Comparison of ENCODE assay signal across 9 cellular contexts in genomic region chr19:39363909-39364457, GRCh38. TPM values are rescaled to one million over a fixed set of nuclear protein-coding genes. Genes with fewer than 3 reads are reported as not detected.
DNase-seq lines count a peak whose midpoint lies in the region; ATAC-seq and TF ChIP-seq lines count a peak whose summit lies in the region.
"Had no signal": no experiment of that assay in that cellular context is flagged by ENCODE, and none has a peak within 500 bp of the region (broad histone marks: within the 10 kb centered on the region; RNA-seq: fewer than 3 reads in every experiment).

No MANE protein-coding gene starts in this region.

- H3K27ac ChIP-seq in sigmoid colon: peak overlapping the region; percentile 54 to 77 (median 66)
- peak overlapping the region in 2 of 5 donors; percentile 73 for H3K27ac ChIP-seq in adrenal gland
- H3K27ac ChIP-seq in lower lobe of right lung: no peak overlapping the region

- DNase-seq in EL (peak; percentile 62), head of caudate nucleus (peak; percentile 31 to 95 (median 82)), sigmoid colon (peak; percentile 86), adrenal gland (no peak), lower lobe of right lung (no peak)
- DNase-seq in stimulated activated naive CD4-positive, alpha-beta T cell (lab: John Stamatoyannopoulos, UW): no peak

- peaks cover 2 to 91% (median 22%) of the 10 kb centered on the region in 4 donors for H3K36me3 ChIP-seq in sigmoid colon
- H3K36me3 ChIP-seq in adrenal gland (replicated peaks in 1 of 2): peaks cover 0 to 33% of the 10 kb centered on the region in 2 donors
- H3K36me3 ChIP-seq in lower lobe of right lung: peaks cover 92% of the 10 kb centered on the region

- H3K4me1 Mint-ChIP-seq in activated T-helper 17 cell treated with anti-CD3 and anti-CD28 coated beads, Interleukin-2, amount 50 U/mL, for 72 hours: peaks cover 4% of the 10 kb centered on the region

- TF ChIP-seq CTCF in sigmoid colon (IDR thresholded peaks at IDR 0.05): no peak
- no peak for TF ChIP-seq CTCF in adrenal gland (IDR thresholded peaks at IDR 0.05)
- TF ChIP-seq CTCF in lower lobe of right lung (IDR thresholded peaks at IDR 0.05): no peak

- no peaks in the 10 kb centered on the region for H3K9me3 Mint-ChIP-seq in activated T-helper 17 cell treated with anti-CD3 and anti-CD28 coated beads, Interleukin-2, amount 50 U/mL, for 72 hours

- TF ChIP-seq EP300 in sigmoid colon (IDR thresholded peaks at IDR 0.05): peak in 1 of 4 donors; percentile 3

- H3K27ac Mint-ChIP-seq in activated T-helper 17 cell treated with anti-CD3 and anti-CD28 coated beads, Interleukin-2, amount 50 U/mL, for 72 hours: peak overlapping the region; percentile 67

- intact Hi-C loops in head of caudate nucleus (cut with DNase I) (no loop called here), sigmoid colon (cut with DNase I) (no loop called here), adrenal gland (cut with DNase I) (no loop called here), lower lobe of right lung (cut with DNase I) (no loop called here)

- peaks cover 78% of the 10 kb centered on the region for H3K36me3 Mint-ChIP-seq in activated T-helper 17 cell treated with anti-CD3 and anti-CD28 coated beads, Interleukin-2, amount 50 U/mL, for 72 hours (ENCODE audit: low read depth)

- H3K4me3 Mint-ChIP-seq in activated T-helper 17 cell treated with anti-CD3 and anti-CD28 coated beads, Interleukin-2, amount 50 U/mL, for 72 hours: no peak overlapping the region

- H3K9me3 ChIP-seq in sigmoid colon (no peaks in the 10 kb centered on the region), adrenal gland (replicated peaks in 1 of 3) (no peaks in the 10 kb centered on the region), lower lobe of right lung (no peaks in the 10 kb centered on the region)

- TF ChIP-seq POLR2A in sigmoid colon (IDR thresholded peaks at IDR 0.05) (no peak), adrenal gland (IDR thresholded peaks at IDR 0.05) (no peak)

- no peaks in the 10 kb centered on the region for H3K27me3 ChIP-seq in sigmoid colon
- H3K27me3 ChIP-seq in adrenal gland: no peaks in the 10 kb centered on the region
- H3K27me3 ChIP-seq in lower lobe of right lung (ENCODE audit: low read depth): no peaks in the 10 kb centered on the region

- peak; percentile 60 for ATAC-seq in activated T-helper 17 cell treated with anti-CD3 and anti-CD28 coated beads, Interleukin-2, amount 50 U/mL, for 72 hours (replicated peaks)
- ATAC-seq in HG03469 (IDR thresholded peaks at IDR 0.05; ENCODE audit: unreplicated experiment) (no peak), lower lobe of right lung (no peak)

- peaks cover 0 to 21% (median 5%) of the 10 kb centered on the region in 4 donors for H3K4me1 ChIP-seq in sigmoid colon
- peaks cover 12 to 26% of the 10 kb centered on the region in 2 donors for H3K4me1 ChIP-seq in adrenal gland (replicated peaks in 1 of 2)
- H3K4me1 ChIP-seq in lower lobe of right lung: peaks cover 10% of the 10 kb centered on the region

- 73 to 80% methylated on average over 5 of the region's 5 CpGs for WGBS in sigmoid colon, 2 donors
- 65 to 84% (median 70%) methylated on average over 4 to 5 of the region's 5 CpGs for WGBS in adrenal gland, 4 donors

- no peaks in the 10 kb centered on the region for H3K27me3 Mint-ChIP-seq in activated T-helper 17 cell treated with anti-CD3 and anti-CD28 coated beads, Interleukin-2, amount 50 U/mL, for 72 hours

- no peak overlapping the region for H3K4me3 ChIP-seq in sigmoid colon
- H3K4me3 ChIP-seq in adrenal gland: no peak overlapping the region
- no peak overlapping the region for H3K4me3 ChIP-seq in lower lobe of right lung
- H3K4me3 ChIP-seq: smooth muscle cell had no signal

RNA-seq across cellular contexts. Expression of gene SAMD4B, which starts 21.8 kb away (rescaled TPM):
- total RNA-seq in activated T-helper 17 cell treated with anti-CD3 and anti-CD28 coated beads, Interleukin-2, amount 50 U/mL, for 72 hours: 10 to 100 TPM; 52.8 to 75.1 TPM
- total RNA-seq in sigmoid colon (10 to 100 TPM; 37.8 to 83.6 (median 65.4) TPM), adrenal gland (100 to 1,000 TPM in 3 of 8 donors, 10 to 100 TPM in 5; 64.7 to 111 (median 98.6) TPM), lower lobe of right lung (74.4 TPM)
- polyA plus RNA-seq in sigmoid colon (10 to 100 TPM; 28.4 to 79.4 (median 38.4) TPM), adrenal gland (100 to 1,000 TPM in 2 of 3 donors, 10 to 100 TPM in 1; 50.0 to 280 (median 211) TPM)

RNA-seq across cellular contexts. Expression of gene PAF1, which starts 26.9 kb away (rescaled TPM):
- total RNA-seq in activated T-helper 17 cell treated with anti-CD3 and anti-CD28 coated beads, Interleukin-2, amount 50 U/mL, for 72 hours: 10 to 100 TPM; 46.6 to 58.6 TPM
- total RNA-seq in sigmoid colon (10 to 100 TPM; 37.5 to 51.8 (median 43.5) TPM), adrenal gland (10 to 100 TPM; 46.8 to 60.2 (median 51.9) TPM), lower lobe of right lung (33.7 TPM)
- polyA plus RNA-seq in sigmoid colon (10 to 100 TPM; 28.2 to 40.5 (median 37.2) TPM), adrenal gland (10 to 100 TPM; 50.9 to 86.9 (median 51.6) TPM)

RNA-seq across cellular contexts. Expression of gene MED29, which starts 27.2 kb away (rescaled TPM):
- total RNA-seq in activated T-helper 17 cell treated with anti-CD3 and anti-CD28 coated beads, Interleukin-2, amount 50 U/mL, for 72 hours: 10 to 100 TPM; 24.6 to 27.7 TPM
- total RNA-seq in sigmoid colon (10 to 100 TPM; 25.2 to 44.6 (median 33.7) TPM), adrenal gland (100 to 1,000 TPM in 1 of 8 donors, 10 to 100 TPM in 7; 44.1 to 221 (median 65.3) TPM), lower lobe of right lung (33.1 TPM)
- polyA plus RNA-seq in sigmoid colon (10 to 100 TPM; 22.8 to 33.5 (median 31.0) TPM), adrenal gland (10 to 100 TPM; 43.6 to 49.6 (median 49.2) TPM)

RNA-seq across cellular contexts. Expression of gene GMFG, which starts 28.1 kb away (rescaled TPM):
- 100 to 1,000 TPM; 330 to 351 TPM for total RNA-seq in activated T-helper 17 cell treated with anti-CD3 and anti-CD28 coated beads, Interleukin-2, amount 50 U/mL, for 72 hours
- total RNA-seq in sigmoid colon (10 to 100 TPM in 1 of 4 donors, 1 to 10 TPM in 3; 5.3 to 23.1 (median 8.6) TPM), adrenal gland (10 to 100 TPM; 13.4 to 45.8 (median 37.1) TPM), lower lobe of right lung (149 TPM)
- polyA plus RNA-seq in sigmoid colon (10 to 100 TPM; 37.2 to 98.6 (median 56.5) TPM), adrenal gland (10 to 100 TPM; 22.6 to 92.5 (median 76.2) TPM)
- total RNA-seq: smooth muscle cell had no signal

RNA-seq across cellular contexts. Expression of gene ZFP36, which starts 42.7 kb away (rescaled TPM):
- total RNA-seq in activated T-helper 17 cell treated with anti-CD3 and anti-CD28 coated beads, Interleukin-2, amount 50 U/mL, for 72 hours: 100 to 1,000 TPM in 1 of 2 donors, 10 to 100 TPM in 1; 67.4 to 265 TPM
- 100 to 1,000 TPM in 3 of 4 donors, 10 to 100 TPM in 1; 78.1 to 320 (median 190) TPM for total RNA-seq in sigmoid colon
- 100 to 1,000 TPM; 112 to 298 (median 228) TPM for polyA plus RNA-seq in sigmoid colon
- total RNA-seq in adrenal gland: 100 to 1,000 TPM in 3 of 8 donors, 10 to 100 TPM in 5; 46.8 to 187 (median 86.7) TPM
- polyA plus RNA-seq in adrenal gland: 100 to 1,000 TPM in 2 of 3 donors, 10 to 100 TPM in 1; 64.8 to 193 (median 113) TPM
- 208 TPM for total RNA-seq in lower lobe of right lung

Comparison
In these comparisons a context has a peak if more than half of its experiments do, and no peak if none do; other contexts are left out.
1. DNase-seq: peak in EL (single experiment), head of caudate nucleus (42 of 42) and sigmoid colon (single experiment); none in stimulated activated naive CD4-positive, alpha-beta T cell (0 of 6), adrenal gland (0 of 7) and lower lobe of right lung (single experiment).